14 cellular contexts compared by ENCODE assay signal in genomic region chr3:48215466-48215865, GRCh38. TPM values are rescaled to one million over a fixed set of nuclear protein-coding genes. Genes with fewer than 3 reads are reported as not detected.
DNase-seq lines count a peak whose midpoint lies in the region; ATAC-seq and TF ChIP-seq lines count a peak whose summit lies in the region.
"Had no signal": no experiment of that assay in that cellular context is flagged by ENCODE, and none has a peak within 500 bp of the region (broad histone marks: within the 10 kb centered on the region; RNA-seq: fewer than 3 reads in every experiment).

No MANE protein-coding gene starts in this region.

- no peaks in the 10 kb centered on the region for H3K36me3 ChIP-seq in sigmoid colon
- H3K36me3 ChIP-seq: BLaER1 had no signal

- H3K27me3 ChIP-seq in sigmoid colon = no peaks in the 10 kb centered on the region
- H3K27me3 ChIP-seq: BLaER1 had no signal

- no peaks in the 10 kb centered on the region for H3K27me3 Mint-ChIP-seq in chondrocyte (ENCODE audit: low read depth)

- H3K9me3 Mint-ChIP-seq in chondrocyte (ENCODE audit: low read depth) = no peaks in the 10 kb centered on the region

- TF ChIP-seq CTCF in chondrocyte (IDR thresholded peaks at IDR 0.05) = no peak
- no peak for TF ChIP-seq CTCF in sigmoid colon (IDR thresholded peaks at IDR 0.05)

- no peak for TF ChIP-seq POLR2A in sigmoid colon (IDR thresholded peaks at IDR 0.05)

- DNase-seq in CD1c-positive myeloid dendritic cell (ENCODE audit: extremely low spot score) (peak; percentile 71), chondrocyte (ENCODE audit: low spot score) (no peak), kidney tubule cell (ENCODE audit: low spot score) (peak; percentile 22), sigmoid colon (peak; percentile 80), NCI-H446 treated with DMSO at 0.1 percent for 48 hours (lab: John Stamatoyannopoulos, UW) (no peak)
- DNase-seq: NCI-H1436 treated with DMSO at 0.1 percent for 48 hours; stimulated activated CD4-positive, alpha-beta T cell treated with anti-CD3 and anti-CD28 coated beads, Interleukin-2, amount 100 ng/mL, for 48 hours; T-helper 2 cell had no signal

- H3K4me3 ChIP-seq in sigmoid colon = no peak overlapping the region
- H3K4me3 ChIP-seq: BLaER1 had no signal

- no peaks in the 10 kb centered on the region for H3K9me3 ChIP-seq in sigmoid colon

- WGBS in sigmoid colon, 2 donors = 47 to 59% methylated on average over 4 of the region's 4 CpGs

- H3K36me3 Mint-ChIP-seq in chondrocyte (ENCODE audit: low read depth) = no peaks in the 10 kb centered on the region

- intact Hi-C loops in sigmoid colon (cut with DNase I) = no loop called here

- no peak for TF ChIP-seq EP300 in sigmoid colon (IDR thresholded peaks at IDR 0.05)

- peak overlapping the region; percentile 56 to 67 (median 61) for H3K27ac ChIP-seq in sigmoid colon
- H3K27ac ChIP-seq: BLaER1 had no signal

- no peak for ATAC-seq in HG02759 (IDR thresholded peaks at IDR 0.05; ENCODE audit: unreplicated experiment)
- ATAC-seq in GM21447 (IDR thresholded peaks at IDR 0.05; ENCODE audit: unreplicated experiment) = no peak
- ATAC-seq in HG03196 (IDR thresholded peaks at IDR 0.05; ENCODE audit: unreplicated experiment) = no peak

- H3K4me1 Mint-ChIP-seq in chondrocyte (ENCODE audit: low read depth) = peaks cover 7% of the 10 kb centered on the region

- H3K4me3 Mint-ChIP-seq in chondrocyte (ENCODE audit: unreplicated experiment) = no peak overlapping the region

- H3K4me1 ChIP-seq in sigmoid colon = peaks cover 0 to 17% (median 16%) of the 10 kb centered on the region in 4 donors
- H3K4me1 ChIP-seq: BLaER1 had no signal

- peak overlapping the region; percentile 13 for H3K27ac Mint-ChIP-seq in chondrocyte (ENCODE audit: unreplicated experiment)

RNA-seq across cellular contexts. Expression of gene CAMP, which starts 7.8 kb away (rescaled TPM):
- total RNA-seq in chondrocyte (not detected in 3 replicates), sigmoid colon (1 to 10 TPM in 1 of 4 donors, not detected in 3; 1.1 TPM)
- 1 to 10 TPM in 1 of 3 donors, not detected in 2; 1.2 TPM for polyA plus RNA-seq in sigmoid colon
- total RNA-seq: activated CD8-positive, alpha-beta memory T cell treated with anti-CD3 and anti-CD28 coated beads for 36 hours; frontal cortex had no signal

RNA-seq across cellular contexts. Expression of gene ZNF589, which starts 25.4 kb away (rescaled TPM):
- total RNA-seq in chondrocyte (7.7 to 9.4 TPM (median 8.0 TPM) in 3 replicates), sigmoid colon (10 to 100 TPM in 2 of 4 donors, 1 to 10 TPM in 2; 5.7 to 24.1 (median 10.8) TPM)
- 1 to 10 TPM; 1.2 to 8.1 (median 1.8) TPM for polyA plus RNA-seq in sigmoid colon

RNA-seq across cellular contexts. Expression of gene CDC25A, which starts 27.2 kb away (rescaled TPM):
- total RNA-seq in chondrocyte (2.6 to 7.0 TPM (median 2.7 TPM) in 3 replicates), sigmoid colon (1 to 10 TPM in 1 of 4 donors, under 1 TPM in 2, not detected in 1; 0.27 to 3.9 (median 0.28) TPM)
- polyA plus RNA-seq in sigmoid colon = 1 to 10 TPM; 1.2 to 8.1 (median 3.9) TPM

Comparison
In these comparisons a context has a peak if more than half of its experiments do, and no peak if none do; other contexts are left out.
1. DNase-seq: peak in CD1c-positive myeloid dendritic cell (single experiment), kidney tubule cell (single experiment) and sigmoid colon (single experiment); none in chondrocyte (single experiment) and NCI-H446 treated with DMSO at 0.1 percent for 48 hours (single experiment).